In genomic region chr12:118350908-118351592, GRCh38 we compare ENCODE assay signal across 22 cellular contexts. TPM values are rescaled to one million over a fixed set of nuclear protein-coding genes. Genes with fewer than 3 reads are reported as not detected.
DNase-seq lines count a peak whose midpoint lies in the region; ATAC-seq, FAIRE-seq and TF ChIP-seq lines count a peak whose summit lies in the region.
"Had no signal": no experiment of that assay in that cellular context is flagged by ENCODE, and none has a peak within 500 bp of the region (broad histone marks: within the 10 kb centered on the region; RNA-seq: fewer than 3 reads in every experiment).

No MANE protein-coding gene starts in this region.

- no peak for TF ChIP-seq EP300 in K562 (IDR thresholded peaks at IDR 0.05; ENCODE audit: low read length)

- no peak for TF ChIP-seq POLR2A in K562 (conservative IDR thresholded peaks at IDR 0.05)

- CTCF ChIA-PET in K562 (lab: Yijun Ruan, JAX; ENCODE audit: low intra/inter-chr PET ratio) = interaction anchor here (0.6 kb wide), 1 partner anchor 25 kb away, joined by 3 read pairs; the partner anchor contains the start of gene SUDS3

- FAIRE-seq in K562 (lab: Jason Lieb, UNC) = no peak
- FAIRE-seq: A204.1, D721Med, G401.6, GM12892, H1 had no signal

- H3K9me1 ChIP-seq in K562 (ENCODE audit: control insufficient read depth, insufficient read depth, low read length) = no peaks in the 10 kb centered on the region

- no peak for TF ChIP-seq RAD21 in K562 (CRISPR knock-in tag; conservative IDR thresholded peaks at IDR 0.05 in 1 of 2, IDR thresholded peaks at IDR 0.05 in 1 of 2)

- H3K27me3 ChIP-seq in K562 (ENCODE audit: control insufficient read depth in 2 of 2, insufficient read depth in 2 of 2, low read length in 2 of 2) (no peaks in the 10 kb centered on the region), osteoblast (ENCODE audit: insufficient read depth, low read length) (no peaks in the 10 kb centered on the region)
- H3K27me3 ChIP-seq: BLaER1 had no signal

- peaks cover 17% of the 10 kb centered on the region for H3K9me3 ChIP-seq in K562 (replicated peaks; ENCODE audit: control insufficient read depth, insufficient read depth, low read depth, low read length)
- H3K9me3 ChIP-seq in mucosa of descending colon = no peaks in the 10 kb centered on the region
- H3K9me3 ChIP-seq in osteoblast (ENCODE audit: low read depth, low read length) = no peaks in the 10 kb centered on the region

- H3K79me2 ChIP-seq in K562 (ENCODE audit: control insufficient read depth, insufficient read depth, low read length) = peaks cover 82% of the 10 kb centered on the region
- peaks cover 72% of the 10 kb centered on the region for H3K79me2 ChIP-seq in osteoblast (ENCODE audit: insufficient read depth, low read length)

- POLR2A ChIA-PET in K562 (lab: Yijun Ruan, JAX) = interaction anchor here (1.5 kb wide), 1 partner anchor 10 kb away, joined by 3 read pairs; no protein-coding TSS in a partner anchor

- H3K4me2 ChIP-seq in K562 (ENCODE audit: insufficient read depth, low read length) (no peak overlapping the region), osteoblast (ENCODE audit: insufficient read depth, low read length) (no peak overlapping the region)
- H3K4me2 ChIP-seq: BLaER1 had no signal

- H3K27ac ChIP-seq in K562 (ENCODE audit: extremely low read depth, low read depth, low read length) = no peak overlapping the region
- no peak overlapping the region for H3K27ac ChIP-seq in osteoblast (ENCODE audit: low read depth, low read length)
- H3K27ac ChIP-seq: 22Rv1, BLaER1, GM23248 had no signal

- H3K36me3 ChIP-seq in K562 (ENCODE audit: control insufficient read depth, insufficient read depth, low read length) = peaks cover 31% of the 10 kb centered on the region
- H3K36me3 ChIP-seq in mucosa of descending colon (ENCODE audit: low read depth) = no peaks in the 10 kb centered on the region
- H3K36me3 ChIP-seq in osteoblast (ENCODE audit: insufficient read depth, low read length) = no peaks in the 10 kb centered on the region

- WGBS in K562 (ENCODE audit: insufficient coverage, low coverage, missing lambda C conversion rate) = 90% methylated on average over 6 of the region's 6 CpGs

- in situ Hi-C loops in K562 (cut with MboI) = loop anchor here (25.0 kb wide), 1 partner anchor 164 kb away; no protein-coding TSS in a partner anchor

- H2AFZ ChIP-seq in K562 (ENCODE audit: low read depth, low read length) (no peak overlapping the region), osteoblast (ENCODE audit: low read length) (no peak overlapping the region)
- H2AFZ ChIP-seq: GM23248 had no signal

- H3K9ac ChIP-seq in K562 (ENCODE audit: insufficient read depth in 1 of 2, low read depth in 2 of 2, low read length in 2 of 2) = no peak overlapping the region
- H3K9ac ChIP-seq: BLaER1, GM23248 had no signal

- H3K4me1 ChIP-seq in K562 (replicated peaks in 1 of 2; ENCODE audit: control insufficient read depth in 2 of 2, insufficient read depth in 2 of 2, low read length in 2 of 2) (peaks cover 7 to 20% of the 10 kb centered on the region in 2 experiments; a peak in 4 of 5 replicates), mucosa of descending colon (ENCODE audit: low read depth) (peaks cover 20% of the 10 kb centered on the region), osteoblast (ENCODE audit: insufficient read depth, low read length) (peaks cover 11% of the 10 kb centered on the region)

- H3K4me3 ChIP-seq in K562 = no peak overlapping the region
- no peak overlapping the region for H3K4me3 ChIP-seq in mucosa of descending colon
- no peak overlapping the region for H3K4me3 ChIP-seq in osteoblast (ENCODE audit: insufficient read depth, low read length)
- H3K4me3 ChIP-seq: BLaER1, GM23248 had no signal

- H4K20me1 ChIP-seq in K562 (replicated peaks; ENCODE audit: control insufficient read depth, insufficient read depth, low read length) (no peaks in the 10 kb centered on the region), osteoblast (ENCODE audit: insufficient read depth, low read length) (no peaks in the 10 kb centered on the region)
- H4K20me1 ChIP-seq: BLaER1 had no signal

- TF ChIP-seq CTCF in K562 (IDR thresholded peaks at IDR 0.05 in 2 of 3, conservative IDR thresholded peaks at IDR 0.05 in 1 of 3; ENCODE audit: insufficient read depth in 2 of 3, low read depth in 1 of 3, low read length in 3 of 3) = no peak
- TF ChIP-seq CTCF in mucosa of descending colon (IDR thresholded peaks at IDR 0.05) = no peak
- TF ChIP-seq CTCF in osteoblast (IDR thresholded peaks at IDR 0.05; ENCODE audit: extremely low read depth, low read depth, low read length) = no peak

- BruUV-seq in K562 (replicated peaks; lab: Mats Ljungman, UMichigan) = no TSS peak

- ATAC-seq in K562 (no peak), mucosa of descending colon (peak; percentile 66)
- ATAC-seq in activated CD4-positive, CD25-positive, alpha-beta regulatory T cell treated with anti-CD3 and anti-CD28 coated beads, Interleukin-2, amount 50 U/mL, for 24 hours = no peak

- intact Hi-C loops in K562 (cut with micrococcal nuclease) = no loop called here
- intact Hi-C loops in mucosa of descending colon (cut with DNase I, micrococcal nuclease) = no loop called here

- DNase-seq in DMS53 (lab: John Stamatoyannopoulos, UW) = peak; percentile 19
- DNase-seq in DMS53 treated with DMSO at 0.1 percent for 48 hours (lab: John Stamatoyannopoulos, UW; ENCODE audit: unreplicated experiment) = no peak
- DNase-seq in K562 (ENCODE audit: extremely low read depth in 1 of 4, low spot score in 3 of 4) = no peak
- DNase-seq in mucosa of descending colon = no peak
- DNase-seq in osteoblast (ENCODE audit: insufficient read length, low spot score, missing footprints) = peak; percentile 39
- no peak for DNase-seq in NCI-H187 (lab: John Stamatoyannopoulos, UW)
- DNase-seq in dermis blood vessel endothelial cell = no peak
- DNase-seq: CD4-positive, alpha-beta T cell; CD8-positive, alpha-beta memory T cell; DMS 273 treated with DMSO at 0.1 percent for 48 hours; DND-41; GM23248; H7; HCEC 1CT had no signal

TF ChIP-seq in K562, 482 proteins besides CTCF, POLR2A, EP300 and RAD21:
- no peak for TF ChIP-seq ZNF175 (CRISPR knock-in tag; IDR thresholded peaks at IDR 0.05; ENCODE audit: low read depth)
- TF ChIP-seq BCOR (IDR thresholded peaks at IDR 0.05) = peak; percentile 28; the same call in 1 of the 2 replicates
- no peak for TF ChIP-seq SRF (CRISPR knock-in tag; IDR thresholded peaks at IDR 0.05)

RNA-seq across cellular contexts. Expression of gene TAOK3, which starts 21.7 kb away (rescaled TPM):
- total RNA-seq in K562 (2011; cell fraction: chromatin; rRNA removed; ENCODE audit: low replicate concordance) = 71.5 and 240 TPM in 2 replicates
- 37.2 and 54.2 TPM in 2 replicates for total RNA-seq in K562 (2011; cell fraction: nucleolus; rRNA removed)
- total RNA-seq in K562 (2011; cell fraction: nucleoplasm; rRNA removed) = 77.6 and 79.9 TPM in 2 replicates
- total RNA-seq in K562 (2014; rRNA removed) (40.8 and 47.1 TPM in 2 replicates), K562 (2014; rRNA removed; fragmentation: Illumina TruSeq; extraction: Trizol) (52.7 and 62.8 TPM in 2 replicates), K562 (2015; rRNA removed; fragmentation: Illumina TruSeq; extraction: Trizol) (58.4 and 66.5 TPM in 2 replicates), K562 (2021) (40.7 and 45.7 TPM in 2 replicates), mucosa of descending colon (10 to 100 TPM; 49.5 to 72.3 (median 52.8) TPM), osteoblast (27.9 and 34.8 TPM in 2 replicates), dermis blood vessel endothelial cell (27.2 and 31.9 TPM in 2 replicates)
- polyA plus RNA-seq in K562 (2011; rRNA removed) (57.3 and 60.2 TPM in 2 replicates), K562 (2014; fragmentation: Illumina TruSeq; extraction: Trizol) (70.8 and 83.5 TPM in 2 replicates), K562 (2014; fragmentation: Nextera tagmentation; extraction: Ambion mirVana) (10 to 100 TPM; 24.3 to 28.0 TPM), K562 (2014; rRNA removed) (35.7 and 42.5 TPM in 2 replicates)
- 28.8 and 41.0 TPM in 2 replicates for polyA plus RNA-seq in K562 (2011; cell fraction: cytosol; rRNA removed)
- 32.1 and 33.0 TPM in 2 replicates for polyA plus RNA-seq in K562 (2011; cell fraction: nucleus; rRNA removed)
- polyA plus RNA-seq in K562 (2012) = 30.3 and 35.6 TPM in 2 replicates
- 114 TPM in 2 replicates for polyA minus RNA-seq in K562 (2011; rRNA and poly(A)+ RNA removed)
- polyA minus RNA-seq in K562 (2011; cell fraction: cytosol; rRNA and poly(A)+ RNA removed) = 32.5 and 38.7 TPM in 2 replicates
- 30.8 and 64.6 TPM in 2 replicates for polyA minus RNA-seq in K562 (2011; cell fraction: nucleus; rRNA and poly(A)+ RNA removed)

RNA-seq across cellular contexts. Expression of gene SUDS3, which starts 25.3 kb away (rescaled TPM):
- 42.9 and 58.5 TPM in 2 replicates for total RNA-seq in K562 (2011; cell fraction: chromatin; rRNA removed; ENCODE audit: low replicate concordance)
- total RNA-seq in K562 (2011; cell fraction: nucleolus; rRNA removed) = 29.9 and 31.8 TPM in 2 replicates
- 77.4 and 101 TPM in 2 replicates for total RNA-seq in K562 (2011; cell fraction: nucleoplasm; rRNA removed)
- total RNA-seq in K562 (2014; rRNA removed) (20.3 and 23.1 TPM in 2 replicates), K562 (2014; rRNA removed; fragmentation: Illumina TruSeq; extraction: Trizol) (29.1 and 29.3 TPM in 2 replicates), K562 (2015; rRNA removed; fragmentation: Illumina TruSeq; extraction: Trizol) (28.5 and 29.3 TPM in 2 replicates), K562 (2021) (20.9 and 23.3 TPM in 2 replicates), mucosa of descending colon (10 to 100 TPM; 35.2 to 56.4 (median 50.9) TPM), osteoblast (25.9 and 29.7 TPM in 2 replicates), dermis blood vessel endothelial cell (32.3 and 33.0 TPM in 2 replicates)
- polyA plus RNA-seq in K562 (2011; rRNA removed) (25.7 and 30.5 TPM in 2 replicates), K562 (2014; fragmentation: Illumina TruSeq; extraction: Trizol) (19.6 and 24.0 TPM in 2 replicates), K562 (2014; fragmentation: Nextera tagmentation; extraction: Ambion mirVana) (10 to 100 TPM in 1 of 2 experiments, 1 to 10 TPM in 1; 6.6 to 11.8 TPM), K562 (2014; rRNA removed) (20.6 and 24.2 TPM in 2 replicates)
- polyA plus RNA-seq in K562 (2011; cell fraction: cytosol; rRNA removed) = 9.6 and 19.5 TPM in 2 replicates
- polyA plus RNA-seq in K562 (2011; cell fraction: nucleus; rRNA removed) = 29.9 and 36.5 TPM in 2 replicates
- 14.6 and 23.5 TPM in 2 replicates for polyA plus RNA-seq in K562 (2012)
- 26.7 and 28.3 TPM in 2 replicates for polyA minus RNA-seq in K562 (2011; rRNA and poly(A)+ RNA removed)
- polyA minus RNA-seq in K562 (2011; cell fraction: cytosol; rRNA and poly(A)+ RNA removed) = 13.2 and 16.8 TPM in 2 replicates
- 12.0 and 17.3 TPM in 2 replicates for polyA minus RNA-seq in K562 (2011; cell fraction: nucleus; rRNA and poly(A)+ RNA removed)

Comparison
In these comparisons a context has a peak if more than half of its experiments do, and no peak if none do; other contexts are left out.
1. DNase-seq: peak in DMS53 (single experiment) and osteoblast (single experiment); none in DMS53 treated with DMSO at 0.1 percent for 48 hours (single experiment), K562 (0 of 4), mucosa of descending colon (0 of 3), NCI-H187 (0 of 2) and dermis blood vessel endothelial cell (single experiment).